Comparison of ENCODE assay signal across 8 cellular contexts in genomic region chr6:122471107-122472021, GRCh38. TPM values are rescaled to one million over a fixed set of nuclear protein-coding genes. Genes with fewer than 3 reads are reported as not detected.
DNase-seq lines count a peak whose midpoint lies in the region; ATAC-seq, FAIRE-seq and TF ChIP-seq lines count a peak whose summit lies in the region.

Gene SERINC1, minus strand, starts transcription at chr6:122471807. Its CDS starts 70 bp downstream, at chr6:122471737.

- ATAC-seq in HG02852 (IDR thresholded peaks at IDR 0.05; ENCODE audit: unreplicated experiment) (peak; percentile 99), heart left ventricle (peak; percentile 99 to 100 (median 99))

- H3K4me3 ChIP-seq in adrenal gland (peak within 1 kb of the TSS; percentile 64 to 90 (median 69)), heart left ventricle (peak within 1 kb of the TSS; percentile 66 to 97 (median 89))

- WGBS in adrenal gland, 4 donors = 0 to 1% (median 0%) methylated on average over 46 to 49 of the region's 49 CpGs
- 0 to 1% (median 0%) methylated on average over 47 to 49 of the region's 49 CpGs for whole genome bisulfite sequencing in heart left ventricle, 4 donors

- peak within 1 kb of the TSS; percentile 100 for H3K4me3 Mint-ChIP-seq in type B pancreatic cell

- peaks cover 15% of the 10 kb centered on the region for H3K36me3 Mint-ChIP-seq in type B pancreatic cell

- H3K27ac Mint-ChIP-seq in type B pancreatic cell = peak within 1 kb of the TSS; percentile 100

- H3K4me1 Mint-ChIP-seq in type B pancreatic cell (ENCODE audit: unreplicated experiment) = peaks cover 23% of the 10 kb centered on the region

- TF ChIP-seq CTCF in adrenal gland (IDR thresholded peaks at IDR 0.05) = no peak
- no peak for TF ChIP-seq CTCF in heart left ventricle (IDR thresholded peaks at IDR 0.05)
- no peak for TF ChIP-seq CTCF in type B pancreatic cell (conservative IDR thresholded peaks at IDR 0.05)

- no peaks in the 10 kb centered on the region for H3K9me3 Mint-ChIP-seq in type B pancreatic cell

- peak; percentile 88 for TF ChIP-seq POLR2A in GM12892 (IDR thresholded peaks at IDR 0.05; ENCODE audit: low read depth, low read length)
- peak; percentile 82 to 96 for TF ChIP-seq POLR2A in adrenal gland (IDR thresholded peaks at IDR 0.05)
- peak; percentile 65 to 74 for TF ChIP-seq POLR2A in heart left ventricle (IDR thresholded peaks at IDR 0.05)

- intact Hi-C loops in adrenal gland (cut with DNase I) = loop anchor here in 1 of 2 donors (10.0 kb wide), 1 partner anchor 53 kb away; no protein-coding TSS in a partner anchor
- intact Hi-C loops in heart left ventricle (cut with DNase I) = loop anchor here in 8 of 10 donors (2.0 to 10.0 kb wide), 5 partner anchors 69 to 77 kb away; partner anchors contain the start of gene HSF2 (in 6 of the 8)

- peak; percentile 100 for FAIRE-seq in GM12892 (lab: Jason Lieb, UNC)

- H3K27me3 ChIP-seq in adrenal gland (no peaks in the 10 kb centered on the region), heart left ventricle (no peaks in the 10 kb centered on the region)

- no peaks in the 10 kb centered on the region for H3K27me3 Mint-ChIP-seq in type B pancreatic cell

- DNase-seq in GM12892 (ENCODE audit: insufficient read length) (peak; percentile 53), NCI-H146 (lab: John Stamatoyannopoulos, UW) (peak; percentile 98), T-helper 1 cell (peak; percentile 87 to 93 (median 91)), adrenal gland (peak; percentile 94 to 99 (median 96)), heart left ventricle (peak; percentile 95 to 97 (median 96)), pons (ENCODE audit: low spot score) (peak; percentile 98), type B pancreatic cell (ENCODE audit: extremely low spot score, unreplicated experiment) (peak; percentile 89)

- H3K4me1 ChIP-seq in adrenal gland (replicated peaks in 1 of 2) (peaks cover 0 to 28% of the 10 kb centered on the region in 2 donors), heart left ventricle (peaks cover 0 to 50% (median 22%) of the 10 kb centered on the region in 12 donors)

- H3K36me3 ChIP-seq in adrenal gland (replicated peaks in 1 of 2) (no peaks in the 10 kb centered on the region), heart left ventricle (peaks cover 0 to 15% (median 4%) of the 10 kb centered on the region in 9 donors)

- H3K9me3 ChIP-seq in adrenal gland (replicated peaks in 1 of 3) (no peaks in the 10 kb centered on the region), heart left ventricle (no peaks in the 10 kb centered on the region)

- H3K27ac ChIP-seq in adrenal gland (peak within 1 kb of the TSS; percentile 82 to 98 (median 93)), heart left ventricle (peak within 1 kb of the TSS; percentile 77 to 98 (median 95))

RNA-seq across cellular contexts. Expression of gene SERINC1, which starts in this region (rescaled TPM):
- polyA plus RNA-seq in GM12892 (2012; ENCODE audit: missing spikeins) = 31.0 TPM
- total RNA-seq in adrenal gland = 100 to 1,000 TPM; 226 to 342 (median 260) TPM
- polyA plus RNA-seq in adrenal gland = 100 to 1,000 TPM in 1 of 3 donors, 10 to 100 TPM in 2; 68.0 to 455 (median 74.7) TPM
- 100 to 1,000 TPM; 158 to 208 (median 174) TPM for total RNA-seq in heart left ventricle
- 100 to 1,000 TPM in 1 of 2 donors, 10 to 100 TPM in 1; 50.1 to 171 TPM for polyA plus RNA-seq in heart left ventricle
- total RNA-seq in type B pancreatic cell (ENCODE audit: low replicate concordance) = 82.8 and 101 TPM in 2 replicates

Comparison
In these comparisons a context has a peak if more than half of its experiments do, and no peak if none do; other contexts are left out.
1. Peak in every context shown above with its lines: DNase-seq, ATAC-seq, H3K4me3 ChIP-seq and H3K27ac ChIP-seq.